8 cellular contexts compared by ENCODE assay signal in the genomic region with DNA sequence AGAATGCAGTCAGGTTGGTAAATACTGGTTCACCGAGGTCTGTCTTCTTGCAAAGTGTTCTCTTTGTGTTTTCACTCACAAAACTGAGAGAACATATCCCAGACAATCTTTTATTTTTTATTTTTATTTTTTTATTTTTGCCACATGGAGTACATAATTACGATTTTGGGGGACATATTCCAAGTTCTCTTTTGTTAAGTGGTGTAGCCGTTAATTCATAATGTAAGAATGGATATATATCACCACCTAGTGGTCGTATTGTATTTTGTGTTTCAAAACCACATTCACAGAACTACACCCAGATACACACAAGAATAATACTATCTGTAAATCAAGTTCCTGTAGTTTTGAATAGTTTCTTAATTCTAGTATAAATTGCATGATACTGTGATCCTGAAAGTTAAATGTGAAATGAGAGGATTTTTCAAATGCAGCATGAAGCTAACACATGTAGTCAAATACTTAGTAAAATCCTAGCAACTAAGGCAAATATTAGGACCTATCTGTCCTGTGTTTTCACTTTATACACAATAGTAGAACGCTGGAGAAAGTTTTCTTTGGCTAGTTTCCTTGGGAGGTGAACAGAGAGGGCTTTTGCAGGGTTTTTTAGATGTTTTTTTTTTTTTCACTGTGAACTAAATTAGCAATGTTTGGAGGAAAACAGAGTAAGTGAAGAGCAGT.
DNase-seq lines count a peak whose midpoint lies in the region; ATAC-seq, FAIRE-seq and TF ChIP-seq lines count a peak whose summit lies in the region.

No MANE protein-coding gene starts in this region.

- DNase-seq in Daoy (ENCODE audit: low read depth), result peak; percentile 15
- peak; percentile 58 for DNase-seq in GM23248
- DNase-seq in NCI-H187 treated with DMSO at 0.1 percent for 48 hours (lab: John Stamatoyannopoulos, UW), result peak; percentile 2
- DNase-seq in astrocyte of the hippocampus (ENCODE audit: low read depth, low spot score), result peak; percentile 71
- DNase-seq in vagina (ENCODE audit: extremely low spot score in 2 of 2), result no peak
- DNase-seq in activated naive CD8-positive, alpha-beta T cell treated with anti-CD3 and anti-CD28 coated beads for 36 hours, result no peak

- H3K9me3 ChIP-seq in GM23248 (ENCODE audit: low read depth), result no peaks in the 10 kb centered on the region
- no peaks in the 10 kb centered on the region for H3K9me3 ChIP-seq in vagina

- FAIRE-seq in islet of Langerhans (lab: Jason Lieb, UNC), result peak; percentile 99

- TF ChIP-seq POLR2A in vagina (IDR thresholded peaks at IDR 0.05), result no peak

- peak; percentile 50 to 71 (median 55) for TF ChIP-seq CTCF in vagina (IDR thresholded peaks at IDR 0.05)

- in situ Hi-C loops in GM23248 (cut with MboI), result loop anchor here (10.0 kb wide), 1 partner anchor 919 kb away; no protein-coding TSS in a partner anchor

- peaks cover 31% of the 10 kb centered on the region for H3K27me3 Mint-ChIP-seq in activated naive CD8-positive, alpha-beta T cell treated with anti-CD3 and anti-CD28 coated beads for 36 hours

- H3K27me3 ChIP-seq in GM23248 (replicated peaks; ENCODE audit: insufficient read depth), result no peaks in the 10 kb centered on the region
- no peaks in the 10 kb centered on the region for H3K27me3 ChIP-seq in vagina

- WGBS in GM23248 (ENCODE audit: low coverage in 1 of 2, low lambda C conversion rate in 2 of 2, missing lambda C conversion rate in 2 of 2), 2 experiments, result 20 to 23% methylated on average over 5 of the region's 5 CpGs

- H3F3A ChIP-seq in GM23248 (ENCODE audit: insufficient read depth), result peaks cover 48% of the 10 kb centered on the region

- H3K4me3 ChIP-seq in GM23248 (no peak overlapping the region), vagina (no peak overlapping the region)

- intact Hi-C loops in vagina (cut with DNase I), result no loop called here

- no peaks in the 10 kb centered on the region for H3K9me3 Mint-ChIP-seq in activated naive CD8-positive, alpha-beta T cell treated with anti-CD3 and anti-CD28 coated beads for 36 hours

- H2AFZ ChIP-seq in GM23248, result no peak overlapping the region

- H3K4me1 Mint-ChIP-seq in activated naive CD8-positive, alpha-beta T cell treated with anti-CD3 and anti-CD28 coated beads for 36 hours, result no peaks in the 10 kb centered on the region

- H3K4me1 ChIP-seq in GM23248 (ENCODE audit: insufficient read depth) (peaks cover 41% of the 10 kb centered on the region), vagina (peaks cover 18% of the 10 kb centered on the region)

- H3K36me3 ChIP-seq in GM23248 (ENCODE audit: low read depth) (peaks cover 26% of the 10 kb centered on the region), vagina (no peaks in the 10 kb centered on the region)

- no peaks in the 10 kb centered on the region for H3K9me2 ChIP-seq in GM23248 (ENCODE audit: insufficient read depth)

- H4K20me1 ChIP-seq in GM23248 (ENCODE audit: insufficient read depth), result no peaks in the 10 kb centered on the region

- no peak overlapping the region for H3K4me2 ChIP-seq in GM23248 (ENCODE audit: unreplicated experiment)

- H3K9ac ChIP-seq in GM23248, result no peak overlapping the region

- no peak overlapping the region for H3K27ac Mint-ChIP-seq in activated naive CD8-positive, alpha-beta T cell treated with anti-CD3 and anti-CD28 coated beads for 36 hours

- H3K27ac ChIP-seq in GM23248 (no peak overlapping the region), vagina (no peak overlapping the region)

- no peak overlapping the region for H3K4me3 Mint-ChIP-seq in activated naive CD8-positive, alpha-beta T cell treated with anti-CD3 and anti-CD28 coated beads for 36 hours

- H3K36me3 Mint-ChIP-seq in activated naive CD8-positive, alpha-beta T cell treated with anti-CD3 and anti-CD28 coated beads for 36 hours, result no peaks in the 10 kb centered on the region

- ATAC-seq in HG02840 (IDR thresholded peaks at IDR 0.05; ENCODE audit: low FRiP score, unreplicated experiment), result no peak

- H3K79me2 ChIP-seq in GM23248 (ENCODE audit: insufficient read depth), result no peaks in the 10 kb centered on the region

Comparison
In these comparisons a context has a peak if more than half of its experiments do, and no peak if none do; other contexts are left out.
1. DNase-seq: peak in Daoy (single experiment), GM23248 (single experiment), NCI-H187 treated with DMSO at 0.1 percent for 48 hours (single experiment) and astrocyte of the hippocampus (single experiment); none in vagina (0 of 2) and activated naive CD8-positive, alpha-beta T cell treated with anti-CD3 and anti-CD28 coated beads for 36 hours (single experiment).